Comparison of ENCODE assay signal across 1 cellular context in the genomic region with DNA sequence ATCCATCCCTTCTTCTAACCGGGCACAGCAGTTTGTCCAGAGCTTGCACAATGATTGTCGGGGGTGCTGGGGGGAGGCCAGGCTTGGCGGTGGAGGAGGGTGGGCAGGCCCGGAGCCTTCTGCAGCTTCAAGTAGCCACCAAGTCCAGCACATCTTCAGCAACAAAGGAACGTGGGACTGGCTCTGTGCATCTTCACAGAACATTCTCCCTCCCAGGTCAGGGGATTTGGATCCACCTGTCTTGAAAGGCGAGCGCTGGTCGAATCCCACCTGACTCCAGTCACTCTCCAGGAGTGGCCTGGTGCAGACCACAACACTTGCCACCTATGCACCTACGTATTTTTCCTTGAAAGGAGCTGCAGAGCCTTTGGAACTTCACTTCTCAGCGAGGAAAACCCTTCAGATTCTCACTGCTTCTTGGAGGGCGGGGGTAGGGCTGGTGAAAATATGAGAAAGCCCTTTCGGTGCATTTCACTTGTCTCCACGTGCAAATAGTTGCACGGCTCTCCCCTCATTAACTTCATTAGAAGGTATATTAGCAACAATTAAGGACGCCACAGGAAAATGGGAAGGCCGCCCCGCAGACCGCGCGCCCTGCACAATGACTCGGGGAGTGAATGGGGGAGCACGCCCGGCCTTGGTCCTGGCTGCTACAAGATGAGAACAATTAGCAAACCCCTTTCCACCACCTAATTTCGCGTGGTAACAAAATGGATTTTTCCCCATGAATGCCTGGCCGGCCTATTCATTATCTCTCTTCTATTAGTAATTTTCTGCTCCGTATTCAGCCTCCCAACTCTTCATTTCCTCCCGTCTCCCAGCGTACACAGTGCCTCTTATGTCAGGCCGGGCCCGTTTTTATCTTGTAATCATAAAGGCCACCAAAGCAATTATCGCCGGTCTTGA.
TF ChIP-seq lines count a peak whose summit lies in the region.

No MANE protein-coding gene starts in this region.

TF ChIP-seq in endothelial cell of umbilical vein, 7 proteins besides CTCF, POLR2A, EP300 and RAD21:
- TF ChIP-seq JUN (IDR thresholded peaks at IDR 0.05; ENCODE audit: borderline replicate concordance, insufficient read depth, insufficient read length, low read depth): no peak
- peak; percentile 62 for TF ChIP-seq EZH2 (IDR thresholded peaks at IDR 0.05; ENCODE audit: borderline replicate concordance, low read depth, low read length, severe bottlenecking)
- TF ChIP-seq GATA2 (IDR thresholded peaks at IDR 0.05; ENCODE audit: insufficient read depth, insufficient read length, low read depth, low read length): no peak
TF ChIP-seq in endothelial cell of umbilical vein: peak in this region for 1.
